In genomic region chr12:116598341-116599284, GRCh38 we compare ENCODE assay signal across 1 cellular context.
TF ChIP-seq lines count a peak whose summit lies in the region.

No MANE protein-coding gene starts in this region.

TF ChIP-seq in K562, 482 proteins besides CTCF, POLR2A, EP300 and RAD21 (continued from another document and continues in another):
- TF ChIP-seq RREB1 (CRISPR knock-in tag; IDR thresholded peaks at IDR 0.05) (0 out of 2 replicates have a peak, but pooled peaks have one; percentile 18), U2AF2 (optimal IDR thresholded peaks at IDR 0.05; ENCODE audit: low read depth, low read length) (no peak), ZNF561 (CRISPR knock-in tag; conservative IDR thresholded peaks at IDR 0.05) (no peak), C11orf30 (IDR thresholded peaks at IDR 0.05; ENCODE audit: low read depth) (no peak), ATF7 (IDR thresholded peaks at IDR 0.05) (peak; percentile 51; the same call in 1 of the 2 replicates), ZNF384 (IDR thresholded peaks at IDR 0.05; ENCODE audit: low read depth, low read length) (no peak), E2F1 (CRISPR knock-in tag; IDR thresholded peaks at IDR 0.05) (no peak), HNRNPL (IDR thresholded peaks at IDR 0.05; ENCODE audit: low read depth, low read length) (no peak), ZNF318 (IDR thresholded peaks at IDR 0.05; ENCODE audit: borderline replicate concordance in 1 of 2, low read depth in 1 of 2) (peak in 1 of 2 experiments; percentile 65; a peak in 1 of 4 replicates), BCOR (IDR thresholded peaks at IDR 0.05) (peak; percentile 43), NFIC (IDR thresholded peaks at IDR 0.05) (peak; percentile 30; the same call in 1 of the 2 replicates), DPF2 (IDR thresholded peaks at IDR 0.05) (peak; percentile 89), MCM3 (IDR thresholded peaks at IDR 0.05) (no peak), MEIS2 (IDR thresholded peaks at IDR 0.05; ENCODE audit: partially characterized antibody) (peak; percentile 3), CC2D1A (IDR thresholded peaks at IDR 0.05) (no peak; the same call in 1 of the 2 replicates), ZNF668 (CRISPR knock-in tag; IDR thresholded peaks at IDR 0.05) (no peak), KDM1A (IDR thresholded peaks at IDR 0.05) (peak; percentile 32 to 49; a peak in 1 of 4 replicates), KDM5B (IDR thresholded peaks at IDR 0.05; ENCODE audit: insufficient replicate concordance, low read depth, low read length) (no peak), HDAC2 (IDR thresholded peaks at IDR 0.05) (peak; percentile 75; the same call in 1 of the 2 replicates), PBX2 (CRISPR knock-in tag; IDR thresholded peaks at IDR 0.05; ENCODE audit: low read depth) (no peak), PBX2 (tag; conservative IDR thresholded peaks at IDR 0.05; ENCODE audit: low read depth) (peak; percentile 20; the same call in 1 of the 2 replicates), ELK1 (CRISPR knock-in tag; IDR thresholded peaks at IDR 0.05) (no peak), MAZ (CRISPR knock-in tag; conservative IDR thresholded peaks at IDR 0.05 in 1 of 2, IDR thresholded peaks at IDR 0.05 in 1 of 2) (peak in 1 of 2 experiments; percentile 45; a peak in 2 of 4 replicates), UBTF (IDR thresholded peaks at IDR 0.05; ENCODE audit: borderline replicate concordance in 1 of 2, low read depth in 2 of 2, low read length in 2 of 2) (peak in 1 of 2 experiments; percentile 33; a peak in 1 of 4 replicates), HMG20B (CRISPR knock-in tag; IDR thresholded peaks at IDR 0.05) (no peak), ESRRA (IDR thresholded peaks at IDR 0.05; ENCODE audit: borderline replicate concordance, low read depth) (peak; percentile 45), GMEB1 (CRISPR knock-in tag; IDR thresholded peaks at IDR 0.05) (0 out of 2 replicates have a peak, but pooled peaks have one; percentile 4), ZNF584 (CRISPR knock-in tag; IDR thresholded peaks at IDR 0.05; ENCODE audit: low read depth) (no peak; the same call in 1 of the 2 replicates), HMBOX1 (IDR thresholded peaks at IDR 0.05) (peak; percentile 63), GATAD2A (IDR thresholded peaks at IDR 0.05) (peak; percentile 84), RBM22 (IDR thresholded peaks at IDR 0.05; ENCODE audit: low read depth, low read length, poor library complexity, severe bottlenecking) (no peak)
